Comparison of ENCODE assay signal across 8 cellular contexts in the genomic region with DNA sequence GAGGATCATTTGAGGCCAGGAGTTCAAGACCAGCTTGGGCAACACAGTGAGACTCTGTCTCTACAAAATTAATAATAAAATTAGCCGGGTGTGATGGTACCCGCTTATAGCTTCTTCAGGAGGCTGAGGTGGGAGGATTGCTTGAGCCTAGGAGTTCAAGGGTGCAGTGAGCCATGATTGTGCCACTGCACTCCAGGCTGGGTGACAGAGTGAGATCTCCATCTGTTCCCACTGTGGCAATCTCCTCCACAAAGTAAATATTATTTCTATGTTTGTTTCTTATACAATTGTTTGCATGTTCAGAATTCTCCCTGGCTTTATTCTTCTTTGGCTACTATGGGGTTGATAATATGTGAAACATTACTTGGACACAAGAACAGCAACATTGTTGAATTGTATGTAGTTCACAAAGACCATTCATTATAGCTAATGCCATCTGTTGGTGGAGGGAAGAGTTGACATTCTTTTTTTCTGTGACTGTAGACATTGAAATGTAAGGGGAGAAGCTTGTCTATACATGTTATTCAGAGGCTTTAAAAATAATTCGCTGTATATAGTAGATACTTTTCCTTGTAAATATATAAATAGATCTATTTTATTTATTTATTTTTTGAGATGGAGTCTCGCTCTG. TPM values are rescaled to one million over a fixed set of nuclear protein-coding genes. Genes with fewer than 3 reads are reported as not detected.
DNase-seq lines count a peak whose midpoint lies in the region; ATAC-seq, FAIRE-seq and TF ChIP-seq lines count a peak whose summit lies in the region.

No MANE protein-coding gene starts in this region.

- no peaks in the 10 kb centered on the region for H3K36me3 ChIP-seq in CD8-positive, alpha-beta T cell (ENCODE audit: insufficient read depth, low read length)
- H3K36me3 ChIP-seq in left ventricle myocardium inferior (no peaks in the 10 kb centered on the region), tibial artery (no peaks in the 10 kb centered on the region)

- FAIRE-seq in HTR-8/SVneo (lab: Jason Lieb, UNC), result no peak

- H3K4me1 Mint-ChIP-seq in CD8-positive, alpha-beta T cell (ENCODE audit: low read depth), result peaks cover 2% of the 10 kb centered on the region

- ATAC-seq in CD8-positive, alpha-beta T cell, result no peak
- ATAC-seq in GM21737 (IDR thresholded peaks at IDR 0.05; ENCODE audit: unreplicated experiment) (no peak), GM18502 (IDR thresholded peaks at IDR 0.05; ENCODE audit: poor library complexity, unreplicated experiment) (no peak)

- no peak overlapping the region for H3K27ac Mint-ChIP-seq in CD8-positive, alpha-beta T cell

- intact Hi-C loops in CD8-positive, alpha-beta T cell (cut with DNase I, micrococcal nuclease), result loop anchor here (1.0 to 2.0 kb wide), 3 partner anchors 69 to 217 kb away; a partner anchor contains a TSS
- intact Hi-C loops in left ventricle myocardium inferior (cut with micrococcal nuclease), result loop anchor here (5.0 kb wide), 1 partner anchor 71 kb away; a partner anchor contains a TSS
- intact Hi-C loops in tibial artery (cut with DNase I; ENCODE audit: low total_unique reads), result no loop called here

- H3K36me3 Mint-ChIP-seq in CD8-positive, alpha-beta T cell, result no peaks in the 10 kb centered on the region

- CTCF ChIA-PET in CD8-positive, alpha-beta T cell (lab: Charles Lee), result interaction anchor here (0.6 to 1.7 kb wide), 6 partner anchors 52 to 256 kb away, joined by 3 to 5 read pairs (median 4); a partner anchor contains a TSS

- H3K27ac ChIP-seq in CD8-positive, alpha-beta T cell (ENCODE audit: low read depth, low read length), result no peak overlapping the region
- H3K27ac ChIP-seq in VCaP (peak overlapping the region; percentile 3; the same call in 1 of the 2 replicates), left ventricle myocardium inferior (replicated peaks) (no peak overlapping the region), tibial artery (no peak overlapping the region)

- H3K4me3 ChIP-seq in CD8-positive, alpha-beta T cell (ENCODE audit: low read depth, low read length), result no peak overlapping the region
- no peak overlapping the region for H3K4me3 ChIP-seq in left ventricle myocardium inferior
- H3K4me3 ChIP-seq in tibial artery, result no peak overlapping the region

- no peaks in the 10 kb centered on the region for H3K27me3 Mint-ChIP-seq in CD8-positive, alpha-beta T cell (ENCODE audit: low read depth)

- TF ChIP-seq CTCF in CD8-positive, alpha-beta T cell (IDR thresholded peaks at IDR 0.05), result peak; percentile 27
- peak; percentile 78 for TF ChIP-seq CTCF in VCaP (conservative IDR thresholded peaks at IDR 0.05)
- peak; percentile 78 for TF ChIP-seq CTCF in left ventricle myocardium inferior (IDR thresholded peaks at IDR 0.05; ENCODE audit: borderline replicate concordance)
- peak; percentile 63 to 70 for TF ChIP-seq CTCF in tibial artery (IDR thresholded peaks at IDR 0.05)

- H3K27me3 ChIP-seq in CD8-positive, alpha-beta T cell (ENCODE audit: insufficient read depth, low read length), result no peaks in the 10 kb centered on the region
- H3K27me3 ChIP-seq in left ventricle myocardium inferior (ENCODE audit: low read depth), result no peaks in the 10 kb centered on the region
- no peaks in the 10 kb centered on the region for H3K27me3 ChIP-seq in tibial artery

- POLR2A ChIA-PET in CD8-positive, alpha-beta T cell (lab: Charles Lee), result interaction anchor here (1.5 kb wide), 1 partner anchor 69 kb away, joined by 4 read pairs; no protein-coding TSS in a partner anchor

- H3K4me1 ChIP-seq in CD8-positive, alpha-beta T cell (ENCODE audit: insufficient read depth, low read length), result no peaks in the 10 kb centered on the region
- H3K4me1 ChIP-seq in left ventricle myocardium inferior (peaks cover 6% of the 10 kb centered on the region), tibial artery (peaks cover 0 to 20% (median 7%) of the 10 kb centered on the region in 4 donors)

- no peaks in the 10 kb centered on the region for H3K9me3 ChIP-seq in CD8-positive, alpha-beta T cell (ENCODE audit: low read length)
- H3K9me3 ChIP-seq in left ventricle myocardium inferior (replicated peaks) (no peaks in the 10 kb centered on the region), tibial artery (no peaks in the 10 kb centered on the region)

- no peak for DNase-seq in CD8-positive, alpha-beta T cell
- DNase-seq in HTR-8/SVneo (ENCODE audit: insufficient read length, low spot score) (peak; percentile 41), left ventricle myocardium inferior (no peak), tibial artery (no peak), SHP77 treated with DMSO at 0.1 percent for 48 hours (lab: John Stamatoyannopoulos, UW) (no peak)

- H3K9me3 Mint-ChIP-seq in CD8-positive, alpha-beta T cell, result no peaks in the 10 kb centered on the region

- H3K4me3 Mint-ChIP-seq in CD8-positive, alpha-beta T cell, result no peak overlapping the region

RNA-seq across cellular contexts. Expression of a gene that starts 47.8 kb away (rescaled TPM):
- total RNA-seq in CD8-positive, alpha-beta T cell, result 100 to 1,000 TPM; 321 to 335 TPM
- 56.5 TPM for total RNA-seq in left ventricle myocardium inferior

Comparison
In these comparisons a context has a peak if more than half of its experiments do, and no peak if none do; other contexts are left out.
1. CTCF ChIP-seq: peak in every context shown above with its lines; median percentile 78 in VCaP; 78 in left ventricle myocardium inferior; 66 in tibial artery; 27 in CD8-positive, alpha-beta T cell.